In the genomic region with DNA sequence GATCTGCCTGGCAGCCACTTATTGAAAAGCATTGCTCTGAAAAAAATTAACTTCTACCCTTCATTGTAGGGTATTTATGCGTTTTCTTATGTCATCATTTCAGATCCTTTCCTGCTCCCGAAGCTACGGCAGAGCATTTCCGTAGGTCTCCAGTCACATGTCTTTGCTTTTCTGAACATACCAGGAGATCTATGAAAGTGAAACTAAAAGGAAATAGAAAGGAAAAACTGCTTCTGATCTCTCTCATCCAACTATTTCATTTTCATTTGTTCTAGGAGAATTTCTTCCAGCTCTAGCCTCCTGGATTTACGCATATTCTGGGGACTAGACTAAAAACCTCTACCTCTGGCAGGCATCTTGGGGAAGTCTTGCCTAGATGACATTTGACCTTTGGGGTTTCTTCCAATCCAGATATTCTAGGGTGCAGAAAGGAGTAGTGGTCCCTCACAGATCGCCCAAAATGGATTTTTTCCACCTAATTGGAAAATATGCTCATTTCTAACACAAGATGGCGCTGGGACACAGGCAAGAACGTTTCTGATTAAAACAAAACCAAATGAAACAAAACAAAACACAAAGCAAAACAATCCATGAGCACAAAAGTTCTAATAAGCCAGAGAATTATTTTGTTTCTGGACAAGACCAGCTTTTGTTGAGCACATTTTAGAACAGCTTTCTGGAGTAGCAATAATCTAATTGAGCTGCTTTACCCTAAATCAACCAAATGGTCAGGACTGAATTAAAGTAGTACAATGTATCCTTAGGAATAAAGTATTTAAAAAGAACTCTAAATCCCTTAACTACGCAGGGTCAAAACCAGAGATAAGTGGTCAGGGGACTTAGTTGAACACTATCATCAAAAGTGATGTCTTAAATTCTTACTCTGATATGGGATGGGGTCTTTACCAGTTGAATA, we compare ENCODE assay signal across 8 cellular contexts. TPM values are rescaled to one million over a fixed set of nuclear protein-coding genes. Genes with fewer than 3 reads are reported as not detected.
DNase-seq lines count a peak whose midpoint lies in the region; ATAC-seq and TF ChIP-seq lines count a peak whose summit lies in the region.

No MANE protein-coding gene starts in this region.

- H3K27ac ChIP-seq in hepatocyte: no peak overlapping the region
- peak overlapping the region; percentile 67 to 72 (median 68) for H3K27ac ChIP-seq in sigmoid colon

- no peak for ATAC-seq in HG03280 (IDR thresholded peaks at IDR 0.05; ENCODE audit: unreplicated experiment)

- peaks cover 6% of the 10 kb centered on the region for H3K27me3 ChIP-seq in hepatocyte
- H3K27me3 ChIP-seq in sigmoid colon: no peaks in the 10 kb centered on the region

- DNase-seq in AG09319 (ENCODE audit: extremely low read depth, low read depth) (peak; percentile 19), GM04503 (ENCODE audit: low read depth) (peak; percentile 0), NCI-H69 (lab: John Stamatoyannopoulos, UW) (peak; percentile 43), amniotic stem cell (lab: John Stamatoyannopoulos, UW) (peak; percentile 44), hepatocyte (ENCODE audit: low spot score) (peak; percentile 63), sigmoid colon (no peak), SHP77 treated with DMSO at 0.1 percent for 48 hours (lab: John Stamatoyannopoulos, UW) (no peak)

- WGBS in hepatocyte (ENCODE audit: low lambda C conversion rate, missing lambda C conversion rate): 55% methylated on average over 9 of the region's 9 CpGs
- 20 to 37% methylated on average over 9 of the region's 9 CpGs for WGBS in sigmoid colon, 2 donors

- H3K4me3 ChIP-seq in hepatocyte (no peak overlapping the region), sigmoid colon (peak overlapping the region; percentile 15 to 39 (median 34))

- H3K4me1 ChIP-seq in hepatocyte (ENCODE audit: insufficient read depth) (no peaks in the 10 kb centered on the region), sigmoid colon (peaks cover 0 to 10% (median 0%) of the 10 kb centered on the region in 4 donors)

- peak overlapping the region; percentile 30 for H3K4me2 ChIP-seq in hepatocyte

- no peaks in the 10 kb centered on the region for H3K9me3 ChIP-seq in hepatocyte (ENCODE audit: low read depth)
- no peaks in the 10 kb centered on the region for H3K9me3 ChIP-seq in sigmoid colon

- H3K36me3 ChIP-seq in hepatocyte (replicated peaks; ENCODE audit: insufficient read depth, low read depth) (no peaks in the 10 kb centered on the region), sigmoid colon (no peaks in the 10 kb centered on the region)

- H2AFZ ChIP-seq in hepatocyte: peak overlapping the region; percentile 53

- no peaks in the 10 kb centered on the region for H3K79me2 ChIP-seq in hepatocyte

- no peak for TF ChIP-seq EP300 in sigmoid colon (IDR thresholded peaks at IDR 0.05)

- intact Hi-C loops in sigmoid colon (cut with DNase I): loop anchor here (2.0 kb wide), 2 partner anchors 151 to 391 kb away; no protein-coding TSS in a partner anchor

- H3K9me2 ChIP-seq in hepatocyte (replicated peaks; ENCODE audit: insufficient read depth): no peaks in the 10 kb centered on the region

- TF ChIP-seq CTCF in AG09319 (IDR thresholded peaks at IDR 0.05; ENCODE audit: low read depth, low read length): peak; percentile 80
- TF ChIP-seq CTCF in hepatocyte (IDR thresholded peaks at IDR 0.05; ENCODE audit: poor library complexity): peak; percentile 87
- TF ChIP-seq CTCF in sigmoid colon (IDR thresholded peaks at IDR 0.05): peak; percentile 57 to 83 (median 76)

- no peaks in the 10 kb centered on the region for H4K20me1 ChIP-seq in hepatocyte (ENCODE audit: insufficient read depth, poor library complexity, severe bottlenecking)

- TF ChIP-seq POLR2A in sigmoid colon (IDR thresholded peaks at IDR 0.05): no peak

RNA-seq across cellular contexts. Expression of a gene that starts 12.2 kb away (rescaled TPM):
- total RNA-seq in hepatocyte: 5.9 and 9.4 TPM in 2 replicates
- polyA plus RNA-seq in hepatocyte: 3.1 and 6.1 TPM in 2 replicates
- 10 to 100 TPM in 1 of 4 donors, 1 to 10 TPM in 3; 5.8 to 12.1 (median 8.8) TPM for total RNA-seq in sigmoid colon
- 1 to 10 TPM; 2.4 to 6.0 (median 2.8) TPM for polyA plus RNA-seq in sigmoid colon

Comparison
In these comparisons a context has a peak if more than half of its experiments do, and no peak if none do; other contexts are left out.
1. DNase-seq: peak in AG09319 (single experiment), GM04503 (single experiment), NCI-H69 (single experiment), amniotic stem cell (single experiment) and hepatocyte (single experiment); none in sigmoid colon (single experiment) and SHP77 treated with DMSO at 0.1 percent for 48 hours (single experiment).
2. Peak in every context shown above with its lines, with median percentiles within 50 percentile points of each other: CTCF ChIP-seq.